In the genomic region with DNA sequence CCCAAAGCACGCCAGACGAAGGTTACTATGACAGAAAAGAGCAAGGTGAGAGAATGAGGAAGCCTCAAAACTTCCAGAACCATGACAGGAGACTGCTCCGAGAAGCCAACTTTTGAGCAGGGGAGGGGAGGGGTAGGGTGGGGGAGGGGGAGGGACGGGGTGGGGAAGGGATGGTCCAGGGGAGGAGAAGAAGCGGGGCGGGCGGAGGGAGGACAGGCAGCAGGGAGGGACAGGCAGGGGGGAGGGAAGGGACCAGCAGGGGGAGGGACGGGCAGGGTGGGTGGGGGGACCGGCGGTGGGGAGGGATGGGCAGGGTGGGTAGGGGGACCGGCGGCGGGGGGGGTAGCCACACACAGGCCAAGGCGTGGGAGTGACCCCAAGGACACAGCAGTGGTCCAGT, we compare ENCODE assay signal across 17 cellular contexts. TPM values are rescaled to one million over a fixed set of nuclear protein-coding genes. Genes with fewer than 3 reads are reported as not detected.
DNase-seq lines count a peak whose midpoint lies in the region; ATAC-seq and TF ChIP-seq lines count a peak whose summit lies in the region.
"Had no signal": no experiment of that assay in that cellular context is flagged by ENCODE, and none has a peak within 500 bp of the region (broad histone marks: within the 10 kb centered on the region; RNA-seq: fewer than 3 reads in every experiment).

No MANE protein-coding gene starts in this region.

- CTCF ChIA-PET in activated naive CD4-positive, alpha-beta T cell treated with anti-CD3 and anti-CD28 coated beads for 36 hours (lab: Charles Lee), result no interaction called here
- CTCF ChIA-PET in activated CD4-positive, alpha-beta memory T cell treated with anti-CD3 and anti-CD28 coated beads for 36 hours (lab: Charles Lee), result no interaction called here

- H3K9me3 Mint-ChIP-seq in activated naive CD4-positive, alpha-beta T cell treated with anti-CD3 and anti-CD28 coated beads for 36 hours, result no peaks in the 10 kb centered on the region
- no peaks in the 10 kb centered on the region for H3K9me3 Mint-ChIP-seq in activated CD4-positive, alpha-beta memory T cell treated with anti-CD3 and anti-CD28 coated beads for 36 hours
- H3K9me3 Mint-ChIP-seq in endothelial cell (ENCODE audit: unreplicated experiment), result no peaks in the 10 kb centered on the region
- no peaks in the 10 kb centered on the region for H3K9me3 Mint-ChIP-seq in stimulated activated memory B cell treated with anti-CD40 and anti-IgM and Interleukin-4, amounts not matched to agents 10 μg/mL and 1 μg/mL and 100 μg/mL, for 72 hours

- no peak for TF ChIP-seq CTCF in endothelial cell (IDR thresholded peaks at IDR 0.05; ENCODE audit: unreplicated experiment)

- H3K4me3 Mint-ChIP-seq in activated naive CD4-positive, alpha-beta T cell treated with anti-CD3 and anti-CD28 coated beads for 36 hours, result peak overlapping the region; percentile 92
- H3K4me3 Mint-ChIP-seq in activated CD4-positive, alpha-beta memory T cell treated with anti-CD3 and anti-CD28 coated beads for 36 hours, result peak overlapping the region; percentile 74
- peak overlapping the region; percentile 56 for H3K4me3 Mint-ChIP-seq in endothelial cell (ENCODE audit: unreplicated experiment)
- peak overlapping the region; percentile 81 for H3K4me3 Mint-ChIP-seq in stimulated activated memory B cell treated with anti-CD40 and anti-IgM and Interleukin-4, amounts not matched to agents 10 μg/mL and 1 μg/mL and 100 μg/mL, for 72 hours

- no peaks in the 10 kb centered on the region for H3K27me3 Mint-ChIP-seq in activated naive CD4-positive, alpha-beta T cell treated with anti-CD3 and anti-CD28 coated beads for 36 hours (ENCODE audit: low read depth)
- no peaks in the 10 kb centered on the region for H3K27me3 Mint-ChIP-seq in activated CD4-positive, alpha-beta memory T cell treated with anti-CD3 and anti-CD28 coated beads for 36 hours
- peaks cover 12% of the 10 kb centered on the region for H3K27me3 Mint-ChIP-seq in endothelial cell (ENCODE audit: unreplicated experiment)
- no peaks in the 10 kb centered on the region for H3K27me3 Mint-ChIP-seq in stimulated activated memory B cell treated with anti-CD40 and anti-IgM and Interleukin-4, amounts not matched to agents 10 μg/mL and 1 μg/mL and 100 μg/mL, for 72 hours

- POLR2A ChIA-PET in activated CD4-positive, alpha-beta memory T cell treated with anti-CD3 and anti-CD28 coated beads for 36 hours (lab: Charles Lee), result no interaction called here

- intact Hi-C loops in activated naive CD4-positive, alpha-beta T cell treated with anti-CD3 and anti-CD28 coated beads for 36 hours (cut with micrococcal nuclease), result no loop called here
- intact Hi-C loops in activated CD4-positive, alpha-beta memory T cell treated with anti-CD3 and anti-CD28 coated beads for 36 hours (cut with micrococcal nuclease), result no loop called here

- H3K36me3 Mint-ChIP-seq in activated naive CD4-positive, alpha-beta T cell treated with anti-CD3 and anti-CD28 coated beads for 36 hours (ENCODE audit: low read depth), result peaks cover 4% of the 10 kb centered on the region
- peaks cover 11% of the 10 kb centered on the region for H3K36me3 Mint-ChIP-seq in activated CD4-positive, alpha-beta memory T cell treated with anti-CD3 and anti-CD28 coated beads for 36 hours
- peaks cover 11% of the 10 kb centered on the region for H3K36me3 Mint-ChIP-seq in endothelial cell (ENCODE audit: low read depth, unreplicated experiment)
- peaks cover 22% of the 10 kb centered on the region for H3K36me3 Mint-ChIP-seq in stimulated activated memory B cell treated with anti-CD40 and anti-IgM and Interleukin-4, amounts not matched to agents 10 μg/mL and 1 μg/mL and 100 μg/mL, for 72 hours

- DNase-seq in activated naive CD4-positive, alpha-beta T cell treated with anti-CD3 and anti-CD28 coated beads for 36 hours, result no peak
- DNase-seq in activated naive CD4-positive, alpha-beta T cell treated with anti-CD3 and anti-CD28 coated beads, Interleukin-2, amount 50 U/mL, for 16 hours, result no peak
- DNase-seq in activated CD4-positive, alpha-beta memory T cell treated with anti-CD3 and anti-CD28 coated beads for 36 hours, result no peak
- DNase-seq in endothelial cell (ENCODE audit: low spot score) (no peak), hippocampal formation (lab: John Stamatoyannopoulos, UW) (no peak), iPS-NIHi7 (ENCODE audit: extremely low spot score) (no peak)
- DNase-seq: activated CD4-positive, CD25-positive, alpha-beta regulatory T cell treated with anti-CD3 and anti-CD28 coated beads, Interleukin-2, amount 50 U/mL, for 72 hours; activated effector memory CD4-positive, alpha-beta T cell treated with anti-CD3 and anti-CD28 coated beads, Interleukin-2, amount 50 U/mL, for 16 hours; DMS 273 treated with DMSO at 0.1 percent for 48 hours; effector CD8-positive, alpha-beta T cell; foreskin fibroblast; left ventricle myocardium superior; NCI-H82; stimulated activated CD4-positive, alpha-beta T cell treated with anti-CD3 and anti-CD28 coated beads, Interleukin-1b, Interleukin-23, amount 100 ng/mL, for 48 hours; tibial artery had no signal

- no peak overlapping the region for H3K27ac Mint-ChIP-seq in activated naive CD4-positive, alpha-beta T cell treated with anti-CD3 and anti-CD28 coated beads for 36 hours
- no peak overlapping the region for H3K27ac Mint-ChIP-seq in activated CD4-positive, alpha-beta memory T cell treated with anti-CD3 and anti-CD28 coated beads for 36 hours
- H3K27ac Mint-ChIP-seq in endothelial cell (ENCODE audit: unreplicated experiment), result no peak overlapping the region
- peak overlapping the region; percentile 64 for H3K27ac Mint-ChIP-seq in stimulated activated memory B cell treated with anti-CD40 and anti-IgM and Interleukin-4, amounts not matched to agents 10 μg/mL and 1 μg/mL and 100 μg/mL, for 72 hours

- no peak for ATAC-seq in stimulated activated memory B cell treated with anti-CD40 and anti-IgM and Interleukin-4, amounts not matched to agents 10 μg/mL and 1 μg/mL and 100 μg/mL, for 72 hours
- no peak for ATAC-seq in GM21515 (IDR thresholded peaks at IDR 0.05; ENCODE audit: unreplicated experiment)
- ATAC-seq: left ventricle myocardium superior had no signal

- peaks cover 37% of the 10 kb centered on the region for H3K4me1 Mint-ChIP-seq in activated naive CD4-positive, alpha-beta T cell treated with anti-CD3 and anti-CD28 coated beads for 36 hours (ENCODE audit: low read depth)
- peaks cover 31% of the 10 kb centered on the region for H3K4me1 Mint-ChIP-seq in activated CD4-positive, alpha-beta memory T cell treated with anti-CD3 and anti-CD28 coated beads for 36 hours (ENCODE audit: low read depth)
- peaks cover 17% of the 10 kb centered on the region for H3K4me1 Mint-ChIP-seq in endothelial cell (ENCODE audit: unreplicated experiment)
- peaks cover 54% of the 10 kb centered on the region for H3K4me1 Mint-ChIP-seq in stimulated activated memory B cell treated with anti-CD40 and anti-IgM and Interleukin-4, amounts not matched to agents 10 μg/mL and 1 μg/mL and 100 μg/mL, for 72 hours

RNA-seq across cellular contexts. Expression of gene INTS11, which starts 2.0 kb away (rescaled TPM):
- total RNA-seq in activated naive CD4-positive, alpha-beta T cell treated with anti-CD3 and anti-CD28 coated beads for 36 hours, result 100 to 1,000 TPM; 117 to 118 TPM
- total RNA-seq in activated CD4-positive, alpha-beta memory T cell treated with anti-CD3 and anti-CD28 coated beads for 36 hours, result 100 to 1,000 TPM; 107 to 120 TPM
- 104 TPM for total RNA-seq in endothelial cell (ENCODE audit: unreplicated experiment)

RNA-seq across cellular contexts. Expression of gene CPTP, which starts 2.2 kb away (rescaled TPM):
- 1 to 10 TPM; 5.6 to 5.7 TPM for total RNA-seq in activated naive CD4-positive, alpha-beta T cell treated with anti-CD3 and anti-CD28 coated beads for 36 hours
- total RNA-seq in activated CD4-positive, alpha-beta memory T cell treated with anti-CD3 and anti-CD28 coated beads for 36 hours, result 10 to 100 TPM; 12.1 to 13.1 TPM
- 26.0 TPM for total RNA-seq in endothelial cell (ENCODE audit: unreplicated experiment)

RNA-seq across cellular contexts. Expression of gene TAS1R3, which starts 8.7 kb away (rescaled TPM):
- total RNA-seq in activated naive CD4-positive, alpha-beta T cell treated with anti-CD3 and anti-CD28 coated beads for 36 hours, result under 1 TPM; 0.10 to 0.14 TPM
- total RNA-seq in activated CD4-positive, alpha-beta memory T cell treated with anti-CD3 and anti-CD28 coated beads for 36 hours, result under 1 TPM in 1 of 2 experiments, not detected in 1; 0.10 TPM
- total RNA-seq in endothelial cell (ENCODE audit: unreplicated experiment), result 1.2 TPM

RNA-seq across cellular contexts. Expression of gene PUSL1, which starts 14.0 kb away (rescaled TPM):
- 10 to 100 TPM; 17.0 to 17.6 TPM for total RNA-seq in activated naive CD4-positive, alpha-beta T cell treated with anti-CD3 and anti-CD28 coated beads for 36 hours
- 10 to 100 TPM; 19.7 to 23.1 TPM for total RNA-seq in activated CD4-positive, alpha-beta memory T cell treated with anti-CD3 and anti-CD28 coated beads for 36 hours
- 14.0 TPM for total RNA-seq in endothelial cell (ENCODE audit: unreplicated experiment)

RNA-seq across cellular contexts. Expression of gene ACAP3, which starts 14.7 kb away (rescaled TPM):
- total RNA-seq in activated naive CD4-positive, alpha-beta T cell treated with anti-CD3 and anti-CD28 coated beads for 36 hours, result 10 to 100 TPM; 24.1 to 25.3 TPM
- 10 to 100 TPM; 31.8 to 32.0 TPM for total RNA-seq in activated CD4-positive, alpha-beta memory T cell treated with anti-CD3 and anti-CD28 coated beads for 36 hours
- total RNA-seq in endothelial cell (ENCODE audit: unreplicated experiment), result 54.0 TPM
